Comparison of ENCODE assay signal across 1 cellular context in the genomic region with DNA sequence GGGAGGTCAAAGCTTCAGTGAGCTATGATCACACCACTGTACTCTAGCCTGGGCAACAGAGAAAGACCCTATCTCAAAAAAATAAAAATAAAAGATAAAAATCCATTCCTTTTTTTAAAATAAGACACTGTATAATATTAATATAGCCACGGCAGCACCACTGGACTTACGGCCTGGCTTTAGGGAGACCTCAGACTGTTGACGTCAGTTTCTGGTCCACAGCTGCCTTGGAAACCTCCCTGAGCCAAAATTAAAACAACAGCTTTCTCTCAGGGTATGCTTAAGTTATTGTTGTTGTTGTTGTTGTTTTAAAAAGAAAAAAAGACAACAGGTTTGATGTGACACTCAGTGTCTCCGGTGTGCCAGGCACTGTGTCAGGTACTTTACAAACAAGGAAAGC.
TF ChIP-seq lines count a peak whose summit lies in the region.

No MANE protein-coding gene starts in this region.

TF ChIP-seq in IMR-90, 13 proteins besides CTCF, POLR2A, EP300 and RAD21:
- TF ChIP-seq SMC3 (IDR thresholded peaks at IDR 0.05; ENCODE audit: low read depth, low read length) (no peak), MAZ (IDR thresholded peaks at IDR 0.05; ENCODE audit: borderline replicate concordance, low read depth, low read length) (no peak), FOS (IDR thresholded peaks at IDR 0.05; ENCODE audit: low read depth, low read length) (no peak), MAFK (IDR thresholded peaks at IDR 0.05; ENCODE audit: low read depth, low read length) (no peak), CHD1 (IDR thresholded peaks at IDR 0.05; ENCODE audit: low read depth, low read length) (no peak), RCOR1 (IDR thresholded peaks at IDR 0.05; ENCODE audit: insufficient replicate concordance, low read length) (no peak), RFX5 (IDR thresholded peaks at IDR 0.05; ENCODE audit: low read depth, low read length) (no peak), BHLHE40 (IDR thresholded peaks at IDR 0.05; ENCODE audit: low read depth, low read length) (no peak), NFE2L2 (IDR thresholded peaks at IDR 0.05; ENCODE audit: low read depth, low read length) (no peak), CEBPB (IDR thresholded peaks at IDR 0.05; ENCODE audit: low read depth, low read length) (no peak), MXI1 (IDR thresholded peaks at IDR 0.05; ENCODE audit: borderline replicate concordance, low read depth, low read length) (no peak)
- TF ChIP-seq, protein P1, sequence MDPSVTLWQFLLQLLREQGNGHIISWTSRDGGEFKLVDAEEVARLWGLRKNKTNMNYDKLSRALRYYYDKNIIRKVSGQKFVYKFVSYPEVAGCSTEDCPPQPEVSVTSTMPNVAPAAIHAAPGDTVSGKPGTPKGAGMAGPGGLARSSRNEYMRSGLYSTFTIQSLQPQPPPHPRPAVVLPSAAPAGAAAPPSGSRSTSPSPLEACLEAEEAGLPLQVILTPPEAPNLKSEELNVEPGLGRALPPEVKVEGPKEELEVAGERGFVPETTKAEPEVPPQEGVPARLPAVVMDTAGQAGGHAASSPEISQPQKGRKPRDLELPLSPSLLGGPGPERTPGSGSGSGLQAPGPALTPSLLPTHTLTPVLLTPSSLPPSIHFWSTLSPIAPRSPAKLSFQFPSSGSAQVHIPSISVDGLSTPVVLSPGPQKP (IDR thresholded peaks at IDR 0.05; ENCODE audit: borderline replicate concordance, low read depth, low read length), result no peak
- TF ChIP-seq, protein P2, sequence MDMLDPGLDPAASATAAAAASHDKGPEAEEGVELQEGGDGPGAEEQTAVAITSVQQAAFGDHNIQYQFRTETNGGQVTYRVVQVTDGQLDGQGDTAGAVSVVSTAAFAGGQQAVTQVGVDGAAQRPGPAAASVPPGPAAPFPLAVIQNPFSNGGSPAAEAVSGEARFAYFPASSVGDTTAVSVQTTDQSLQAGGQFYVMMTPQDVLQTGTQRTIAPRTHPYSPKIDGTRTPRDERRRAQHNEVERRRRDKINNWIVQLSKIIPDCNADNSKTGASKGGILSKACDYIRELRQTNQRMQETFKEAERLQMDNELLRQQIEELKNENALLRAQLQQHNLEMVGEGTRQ (IDR thresholded peaks at IDR 0.05; ENCODE audit: low read depth, low read length), result no peak
